15 cellular contexts compared by ENCODE assay signal in genomic region chr21:43304621-43305335, GRCh38.
DNase-seq lines count a peak whose midpoint lies in the region; ATAC-seq and TF ChIP-seq lines count a peak whose summit lies in the region.
"Had no signal": no experiment of that assay in that cellular context is flagged by ENCODE, and none has a peak within 500 bp of the region (broad histone marks: within the 10 kb centered on the region; RNA-seq: fewer than 3 reads in every experiment).

No MANE protein-coding gene starts in this region.

- H4K20me1 ChIP-seq in OCI-LY3 (ENCODE audit: insufficient read depth, low read length) = no peaks in the 10 kb centered on the region

- no peak overlapping the region for H2AFZ ChIP-seq in OCI-LY3 (ENCODE audit: low read depth, low read length)
- H2AFZ ChIP-seq: GM23248 had no signal

- DNase-seq in BE2C = peak; percentile 4
- DNase-seq in right cardiac atrium = peak; percentile 18 to 43 (median 28)
- peak; percentile 62 for DNase-seq in posterior vena cava (ENCODE audit: low spot score)
- no peak for DNase-seq in amniotic stem cell (lab: John Stamatoyannopoulos, UW)
- no peak for DNase-seq in foreskin fibroblast
- DNase-seq in HAP-1 (ENCODE audit: low spot score in 2 of 2) = no peak
- DNase-seq in activated T-cell treated with anti-CD3 and anti-CD28 coated beads, Interleukin-2, amount 50 U/mL, for 48 hours = no peak
- DNase-seq: GM23248; NCI-H1930; NCI-H446 treated with DMSO at 0.1 percent for 48 hours; NK-92 treated with Interleukin-12 subunit alpha and Interleukin-12 subunit beta, amount 100 ng/mL, for 24 hours; RPMI8226 had no signal

- H3K9me3 ChIP-seq in BE2C = no peaks in the 10 kb centered on the region
- no peaks in the 10 kb centered on the region for H3K9me3 ChIP-seq in OCI-LY3 (ENCODE audit: insufficient read depth, low read length)
- H3K9me3 ChIP-seq in right cardiac atrium (ENCODE audit: control insufficient read depth, low read length) = no peaks in the 10 kb centered on the region
- no peaks in the 10 kb centered on the region for H3K9me3 ChIP-seq in HAP-1

- peak overlapping the region; percentile 52; the same call in 1 of the 2 replicates for H3K4me2 ChIP-seq in OCI-LY3 (ENCODE audit: low read length)

- intact Hi-C loops in right cardiac atrium (cut with DNase I) = no loop called here
- intact Hi-C loops in posterior vena cava (cut with DNase I) = no loop called here

- H3K9ac ChIP-seq in OCI-LY3 (ENCODE audit: low read length) = no peak overlapping the region
- H3K9ac ChIP-seq: GM23248 had no signal

- no peaks in the 10 kb centered on the region for H3K79me2 ChIP-seq in OCI-LY3 (ENCODE audit: low read length)

- in situ Hi-C loops in HAP-1 (cut with MboI; ENCODE audit: low sequenced_read_pairs) = no loop called here

- H3K4me3 ChIP-seq in BE2C (ENCODE audit: low read depth, low read length) (no peak overlapping the region), OCI-LY3 (ENCODE audit: low read length) (no peak overlapping the region), right cardiac atrium (ENCODE audit: low read length) (no peak overlapping the region), foreskin fibroblast (ENCODE audit: low read depth in 1 of 2, low read length in 2 of 2) (no peak overlapping the region), HAP-1 (no peak overlapping the region)
- H3K4me3 ChIP-seq: GM23248 had no signal

- H3K27me3 ChIP-seq in BE2C = no peaks in the 10 kb centered on the region
- H3K27me3 ChIP-seq in OCI-LY3 (ENCODE audit: low read depth, low read length) = no peaks in the 10 kb centered on the region
- no peaks in the 10 kb centered on the region for H3K27me3 ChIP-seq in right cardiac atrium (ENCODE audit: control insufficient read depth, insufficient read depth)
- no peaks in the 10 kb centered on the region for H3K27me3 ChIP-seq in HAP-1 (ENCODE audit: low read depth)

- no peak overlapping the region; the same call in 1 of the 2 replicates for H3K27ac ChIP-seq in OCI-LY3 (ENCODE audit: low read length)
- no peak overlapping the region for H3K27ac ChIP-seq in right cardiac atrium (ENCODE audit: low read length)
- H3K27ac ChIP-seq: GM23248, HL-60 had no signal

- ATAC-seq in right cardiac atrium = no peak
- ATAC-seq: HCT116 had no signal

- TF ChIP-seq CTCF in BE2C (IDR thresholded peaks at IDR 0.05; ENCODE audit: low read depth, low read length) (no peak), OCI-LY3 (IDR thresholded peaks at IDR 0.05; ENCODE audit: low read depth, low read length) (no peak), foreskin fibroblast (IDR thresholded peaks at IDR 0.05; ENCODE audit: low read depth, low read length) (no peak)

- WGBS in right cardiac atrium = 88% methylated on average over 23 of the region's 23 CpGs

- peaks cover 21% of the 10 kb centered on the region for H3K4me1 ChIP-seq in BE2C
- peaks cover 57% of the 10 kb centered on the region for H3K4me1 ChIP-seq in OCI-LY3 (ENCODE audit: low read length)
- H3K4me1 ChIP-seq in right cardiac atrium (ENCODE audit: control insufficient read depth, insufficient read depth, low read length) = no peaks in the 10 kb centered on the region
- no peaks in the 10 kb centered on the region for H3K4me1 ChIP-seq in HAP-1

- no peaks in the 10 kb centered on the region for H3K36me3 ChIP-seq in BE2C
- H3K36me3 ChIP-seq in OCI-LY3 (replicated peaks; ENCODE audit: low read depth, low read length) = peaks cover 3% of the 10 kb centered on the region
- no peaks in the 10 kb centered on the region for H3K36me3 ChIP-seq in HAP-1 (replicated peaks)

Comparison
In these comparisons a context has a peak if more than half of its experiments do, and no peak if none do; other contexts are left out.
1. DNase-seq: peak in BE2C (single experiment), right cardiac atrium (3 of 3) and posterior vena cava (single experiment); none in amniotic stem cell (single experiment), foreskin fibroblast (0 of 2), HAP-1 (0 of 2) and activated T-cell treated with anti-CD3 and anti-CD28 coated beads, Interleukin-2, amount 50 U/mL, for 48 hours (0 of 2).